ENCODE assay signal across 30 cellular contexts in genomic region chr15:70147178-70147760, GRCh38. TPM values are rescaled to one million over a fixed set of nuclear protein-coding genes. Genes with fewer than 3 reads are reported as not detected.
DNase-seq lines count a peak whose midpoint lies in the region; ATAC-seq and TF ChIP-seq lines count a peak whose summit lies in the region.
"Had no signal": no experiment of that assay in that cellular context is flagged by ENCODE, and none has a peak within 500 bp of the region (broad histone marks: within the 10 kb centered on the region; RNA-seq: fewer than 3 reads in every experiment).

No MANE protein-coding gene starts in this region.

- H3K9me3 ChIP-seq in Loucy (ENCODE audit: insufficient read depth, low read depth, low read length), result no peaks in the 10 kb centered on the region
- no peaks in the 10 kb centered on the region for H3K9me3 ChIP-seq in WERI-Rb-1 (ENCODE audit: severe bottlenecking)
- H3K9me3 ChIP-seq: SJSA1, testis had no signal

- intact Hi-C loops in CD14-positive monocyte (cut with micrococcal nuclease), result loop anchor here in 1 of 2 donors (10.0 kb wide), 1 partner anchor 98 kb away; no protein-coding TSS in a partner anchor

- peaks cover 53% of the 10 kb centered on the region for H3K4me1 ChIP-seq in Loucy (ENCODE audit: insufficient read depth, low read length, poor library complexity, severe bottlenecking)

- H3K9me2 ChIP-seq in Loucy (replicated peaks; ENCODE audit: low read depth, low read length), result no peaks in the 10 kb centered on the region

- H3K27me3 Mint-ChIP-seq in CD14-positive monocyte (ENCODE audit: low read depth in 3 of 3), result peaks cover 15 to 23% (median 21%) of the 10 kb centered on the region in 3 donors
- H3K27me3 Mint-ChIP-seq in chondrocyte (ENCODE audit: low read depth), result peaks cover 7% of the 10 kb centered on the region

- no peak for TF ChIP-seq CTCF in CD14-positive monocyte (IDR thresholded peaks at IDR 0.05)
- TF ChIP-seq CTCF in Loucy (conservative IDR thresholded peaks at IDR 0.05; ENCODE audit: low read length), result no peak
- TF ChIP-seq CTCF in chondrocyte (IDR thresholded peaks at IDR 0.05), result no peak
- TF ChIP-seq CTCF in WERI-Rb-1 (IDR thresholded peaks at IDR 0.05; ENCODE audit: low read depth, low read length), result no peak
- TF ChIP-seq CTCF in brain microvascular endothelial cell (IDR thresholded peaks at IDR 0.05; ENCODE audit: low read depth, low read length, missing control alignments), result no peak

- H3K4me3 Mint-ChIP-seq in CD14-positive monocyte (peak overlapping the region in 1 of 2 donors; percentile 18), chondrocyte (ENCODE audit: unreplicated experiment) (no peak overlapping the region)
- H3K4me3 Mint-ChIP-seq: activated CD4-positive, alpha-beta T cell treated with anti-CD3 and anti-CD28 coated beads for 36 hours; activated CD8-positive, alpha-beta T cell treated with anti-CD3 and anti-CD28 coated beads for 36 hours; CD4-positive, CD25-positive, alpha-beta regulatory T cell; effector memory CD8-positive, alpha-beta T cell; immature natural killer cell had no signal

- H3K27ac Mint-ChIP-seq in CD14-positive monocyte (peak overlapping the region in 4 of 7 donors; percentile 1 to 69 (median 10)), chondrocyte (ENCODE audit: unreplicated experiment) (peak overlapping the region; percentile 55)
- H3K27ac Mint-ChIP-seq: activated CD4-positive, alpha-beta T cell treated with anti-CD3 and anti-CD28 coated beads for 36 hours; activated CD8-positive, alpha-beta T cell treated with anti-CD3 and anti-CD28 coated beads for 36 hours; effector memory CD8-positive, alpha-beta T cell; immature natural killer cell had no signal

- H3K4me2 ChIP-seq in Loucy (ENCODE audit: low read depth, low read length, poor library complexity, severe bottlenecking), result peak overlapping the region; percentile 23
- H3K4me2 ChIP-seq: KMS-11 had no signal

- H3K4me1 Mint-ChIP-seq in CD14-positive monocyte, result peaks cover 44% of the 10 kb centered on the region
- peaks cover 62% of the 10 kb centered on the region for H3K4me1 Mint-ChIP-seq in chondrocyte (ENCODE audit: low read depth)

- ATAC-seq in HG03025 (IDR thresholded peaks at IDR 0.05; ENCODE audit: low FRiP score, unreplicated experiment), result no peak
- ATAC-seq: activated CD4-positive, alpha-beta T cell treated with anti-CD3 and anti-CD28 coated beads for 36 hours; effector memory CD8-positive, alpha-beta T cell; left colon; stimulated activated naive CD8-positive, alpha-beta T cell treated with anti-CD3 and anti-CD28 coated beads, Interleukin-15, Interleukin-2, amounts not matched to agents 100 U/mL and 50 U/mL, for 24 hours had no signal

- H3K27ac ChIP-seq in WERI-Rb-1, result no peak overlapping the region
- no peak overlapping the region for H3K27ac ChIP-seq in brain microvascular endothelial cell
- H3K27ac ChIP-seq: cardiac muscle cell, KMS-11, RWPE1, SJSA1, testis had no signal

- H3K9ac ChIP-seq in Loucy (ENCODE audit: low read depth, low read length, poor library complexity, severe bottlenecking), result no peak overlapping the region
- H3K9ac ChIP-seq: KMS-11 had no signal

- no peaks in the 10 kb centered on the region for H4K20me1 ChIP-seq in Loucy (ENCODE audit: insufficient read depth, low read length, poor library complexity, severe bottlenecking)

- H3K36me3 ChIP-seq in Loucy (ENCODE audit: insufficient read depth, low read length), result no peaks in the 10 kb centered on the region
- no peaks in the 10 kb centered on the region for H3K36me3 ChIP-seq in WERI-Rb-1
- no peaks in the 10 kb centered on the region for H3K36me3 ChIP-seq in brain microvascular endothelial cell (replicated peaks)
- H3K36me3 ChIP-seq: cardiac muscle cell, SJSA1 had no signal

- H3K36me3 Mint-ChIP-seq in CD14-positive monocyte (peaks cover 4 to 7% of the 10 kb centered on the region in 2 donors), chondrocyte (ENCODE audit: low read depth) (no peaks in the 10 kb centered on the region)
- H3K36me3 Mint-ChIP-seq: CD4-positive, CD25-positive, alpha-beta regulatory T cell had no signal

- in situ Hi-C loops in brain microvascular endothelial cell (cut with HindIII; ENCODE audit: low pct_ligation_motif_present, low sequenced_read_pairs), result no loop called here

- 0 out of 2 replicates have a peak overlapping the region, but pooled peaks have one; percentile 15 for H2AFZ ChIP-seq in Loucy (ENCODE audit: low read length)

- H3K9me3 Mint-ChIP-seq in CD14-positive monocyte (peaks cover 0 to 4% (median 0%) of the 10 kb centered on the region in 7 donors), chondrocyte (ENCODE audit: low read depth) (peaks cover 5% of the 10 kb centered on the region)
- H3K9me3 Mint-ChIP-seq: activated CD8-positive, alpha-beta T cell treated with anti-CD3 and anti-CD28 coated beads for 36 hours; CD4-positive, CD25-positive, alpha-beta regulatory T cell; effector memory CD8-positive, alpha-beta T cell; immature natural killer cell had no signal

- 0 out of 2 replicates have a peak, but pooled peaks cover 4% of the 10 kb centered on the region for H3F3A ChIP-seq in Loucy (ENCODE audit: low read depth)

- no peak for DNase-seq in CD14-positive monocyte (ENCODE audit: low spot score)
- DNase-seq in OCI-M1 (lab: John Stamatoyannopoulos, UW), result peak; percentile 81
- DNase-seq in chondrocyte (ENCODE audit: low spot score), result no peak
- no peak for DNase-seq in WERI-Rb-1
- no peak for DNase-seq in brain microvascular endothelial cell
- no peak for DNase-seq in GM19240 (ENCODE audit: insufficient read length, low spot score)
- DNase-seq: activated CD4-positive, alpha-beta T cell treated with anti-CD3 and anti-CD28 coated beads for 36 hours; activated CD8-positive, alpha-beta memory T cell treated with anti-CD3 and anti-CD28 coated beads, Interleukin-2, amount 50 U/mL, for 48 hours; activated naive CD4-positive, alpha-beta T cell treated with anti-CD3 and anti-CD28 coated beads, Interleukin-2, amount 50 U/mL, for 16 hours; amygdala; CD4-positive, CD25-positive, alpha-beta regulatory T cell; cortex of kidney; effector memory CD8-positive, alpha-beta T cell; immature natural killer cell; left colon; NCI-H1048; NCI-H1694 treated with DMSO at 0.1 percent for 48 hours; NCI-H446; NCI-H774; small intestine; T-helper 1 cell; testis had no signal

- H3K27me3 ChIP-seq in Loucy (ENCODE audit: insufficient read depth, low read length, poor library complexity, severe bottlenecking) (no peaks in the 10 kb centered on the region), WERI-Rb-1 (ENCODE audit: insufficient read depth, low read depth, severe bottlenecking) (no peaks in the 10 kb centered on the region), brain microvascular endothelial cell (replicated peaks) (no peaks in the 10 kb centered on the region)
- H3K27me3 ChIP-seq: SJSA1, testis had no signal

- H3K4me3 ChIP-seq in Loucy (ENCODE audit: low read length, poor library complexity, severe bottlenecking) (no peak overlapping the region), WERI-Rb-1 (ENCODE audit: low read depth, low read length) (no peak overlapping the region), brain microvascular endothelial cell (ENCODE audit: low read depth, low read length) (no peak overlapping the region)
- H3K4me3 ChIP-seq: cardiac muscle cell, SJSA1, testis had no signal

- no peaks in the 10 kb centered on the region for H3K79me2 ChIP-seq in Loucy (ENCODE audit: insufficient read depth, low read length)

RNA-seq across cellular contexts. Expression of gene TLE3, which starts 49.6 kb away (rescaled TPM):
- 10 to 100 TPM; 12.8 to 23.6 TPM for polyA plus RNA-seq in CD14-positive monocyte
- 36.9 to 53.4 TPM (median 51.3 TPM) in 3 replicates for total RNA-seq in chondrocyte
